Comparison of ENCODE assay signal across 11 cellular contexts in genomic region chr17:80755650-80756405, GRCh38.
DNase-seq lines count a peak whose midpoint lies in the region; TF ChIP-seq lines count a peak whose summit lies in the region.
"Had no signal": no experiment of that assay in that cellular context is flagged by ENCODE, and none has a peak within 500 bp of the region (broad histone marks: within the 10 kb centered on the region; RNA-seq: fewer than 3 reads in every experiment).

No MANE protein-coding gene starts in this region.

- peaks cover 2% of the 10 kb centered on the region for H3K9me3 ChIP-seq in trophoblast cell (ENCODE audit: insufficient read depth, low read depth, low read length)
- H3K9me3 ChIP-seq: heart right ventricle had no signal

- intact Hi-C loops in activated CD4-positive, alpha-beta memory T cell treated with anti-CD3 and anti-CD28 coated beads for 36 hours (cut with micrococcal nuclease) = no loop called here

- H3K4me2 ChIP-seq in KMS-11 (no peak overlapping the region), trophoblast cell (ENCODE audit: low read length) (no peak overlapping the region)

- H2BK120ac ChIP-seq in trophoblast cell (ENCODE audit: insufficient read depth, low read length, poor library complexity) = no peak overlapping the region

- H3K4me3 ChIP-seq in KMS-11 (IDR thresholded peaks at IDR 0.05; ENCODE audit: insufficient read depth, low read depth, low read length) (no peak overlapping the region), astrocyte of the cerebellum (ENCODE audit: low read depth, low read length) (no peak overlapping the region), trophoblast cell (ENCODE audit: low read depth, low read length) (no peak overlapping the region)
- H3K4me3 ChIP-seq: heart right ventricle had no signal

- H3K4me1 ChIP-seq in KMS-11 (ENCODE audit: low read depth, poor library complexity, severe bottlenecking) (no peaks in the 10 kb centered on the region), trophoblast cell (ENCODE audit: control insufficient read depth in 1 of 2, insufficient read depth in 2 of 2, low read length in 2 of 2) (peaks cover 26 to 30% of the 10 kb centered on the region in 2 experiments)

- no peak overlapping the region for H3K4ac ChIP-seq in trophoblast cell (ENCODE audit: low read depth, low read length)

- peak overlapping the region; percentile 37 for H3K27ac Mint-ChIP-seq in activated CD4-positive, alpha-beta memory T cell treated with anti-CD3 and anti-CD28 coated beads, Interleukin-2, amount 10 ng/mL, durations not matched to agents 7 days and 5 days
- no peak overlapping the region for H3K27ac Mint-ChIP-seq in activated CD4-positive, alpha-beta memory T cell treated with anti-CD3 and anti-CD28 coated beads for 36 hours
- H3K27ac Mint-ChIP-seq: activated B cell treated with CpG ODN at 0.5 μM for 24 hours had no signal

- no peaks in the 10 kb centered on the region for H4K20me1 ChIP-seq in KMS-11 (ENCODE audit: insufficient read depth)

- H3K4me3 Mint-ChIP-seq in activated CD4-positive, alpha-beta memory T cell treated with anti-CD3 and anti-CD28 coated beads, Interleukin-2, amount 10 ng/mL, durations not matched to agents 7 days and 5 days = no peak overlapping the region
- H3K4me3 Mint-ChIP-seq in activated CD4-positive, alpha-beta memory T cell treated with anti-CD3 and anti-CD28 coated beads for 36 hours = no peak overlapping the region
- H3K4me3 Mint-ChIP-seq: activated B cell treated with CpG ODN at 0.5 μM for 24 hours had no signal

- no peak overlapping the region for H3K27ac ChIP-seq in KMS-11
- no peak overlapping the region for H3K27ac ChIP-seq in trophoblast cell (ENCODE audit: low read depth, low read length)
- H3K27ac ChIP-seq: heart right ventricle had no signal

- in situ Hi-C loops in astrocyte of the cerebellum (cut with HindIII; ENCODE audit: low sequenced_read_pairs) = no loop called here

- H3K36me3 ChIP-seq in KMS-11 (ENCODE audit: insufficient read depth) = no peaks in the 10 kb centered on the region
- peaks cover 0 to 5% of the 10 kb centered on the region in 2 experiments for H3K36me3 ChIP-seq in trophoblast cell (ENCODE audit: control insufficient read depth in 1 of 2, insufficient read depth in 2 of 2, low read length in 2 of 2)

- no peaks in the 10 kb centered on the region for H3K79me2 ChIP-seq in KMS-11 (ENCODE audit: insufficient read depth, low read depth)
- no peaks in the 10 kb centered on the region for H3K79me2 ChIP-seq in trophoblast cell (ENCODE audit: control insufficient read depth, insufficient read depth, low read length, poor library complexity)

- peaks cover 66% of the 10 kb centered on the region for H3K36me3 Mint-ChIP-seq in activated CD4-positive, alpha-beta memory T cell treated with anti-CD3 and anti-CD28 coated beads, Interleukin-2, amount 10 ng/mL, durations not matched to agents 7 days and 5 days (ENCODE audit: low read depth)
- H3K36me3 Mint-ChIP-seq in activated CD4-positive, alpha-beta memory T cell treated with anti-CD3 and anti-CD28 coated beads for 36 hours = peaks cover 27% of the 10 kb centered on the region

- no peak overlapping the region for H4K91ac ChIP-seq in trophoblast cell (ENCODE audit: low read depth, low read length)

- no peak overlapping the region for H4K12ac ChIP-seq in trophoblast cell (ENCODE audit: low read depth, low read length)

- no peaks in the 10 kb centered on the region for H3K27me3 Mint-ChIP-seq in activated CD4-positive, alpha-beta memory T cell treated with anti-CD3 and anti-CD28 coated beads, Interleukin-2, amount 10 ng/mL, durations not matched to agents 7 days and 5 days
- H3K27me3 Mint-ChIP-seq in activated CD4-positive, alpha-beta memory T cell treated with anti-CD3 and anti-CD28 coated beads for 36 hours = no peaks in the 10 kb centered on the region
- H3K27me3 Mint-ChIP-seq: activated B cell treated with CpG ODN at 0.5 μM for 24 hours had no signal

- H2BK5ac ChIP-seq in trophoblast cell (ENCODE audit: low read depth, low read length, poor library complexity) = no peak overlapping the region

- H3K14ac ChIP-seq in trophoblast cell (ENCODE audit: low read length) = no peak overlapping the region

- POLR2A ChIA-PET in activated CD4-positive, alpha-beta memory T cell treated with anti-CD3 and anti-CD28 coated beads, Interleukin-2, amount 10 ng/mL, durations not matched to agents 7 days and 5 days (lab: Charles Lee) = interaction anchor here (0.6 to 1.6 kb wide), 4 partner anchors 10 to 621 kb away, joined by 3 to 4 read pairs (median 3); no protein-coding TSS in a partner anchor
- POLR2A ChIA-PET in activated CD4-positive, alpha-beta memory T cell treated with anti-CD3 and anti-CD28 coated beads for 36 hours (lab: Charles Lee) = no interaction called here

- H3K79me1 ChIP-seq in trophoblast cell (ENCODE audit: low read length) = peaks cover 11% of the 10 kb centered on the region

- H2AK5ac ChIP-seq in trophoblast cell (ENCODE audit: low read length) = no peak overlapping the region

- H2BK12ac ChIP-seq in trophoblast cell (ENCODE audit: low read length) = no peak overlapping the region

- H3K9me3 Mint-ChIP-seq in activated CD4-positive, alpha-beta memory T cell treated with anti-CD3 and anti-CD28 coated beads, Interleukin-2, amount 10 ng/mL, durations not matched to agents 7 days and 5 days = no peaks in the 10 kb centered on the region
- H3K9me3 Mint-ChIP-seq in activated CD4-positive, alpha-beta memory T cell treated with anti-CD3 and anti-CD28 coated beads for 36 hours = no peaks in the 10 kb centered on the region
- H3K9me3 Mint-ChIP-seq: activated B cell treated with CpG ODN at 0.5 μM for 24 hours had no signal

- DNase-seq in activated CD4-positive, alpha-beta memory T cell treated with anti-CD3 and anti-CD28 coated beads, Interleukin-2, amount 10 ng/mL, durations not matched to agents 7 days and 5 days = no peak
- DNase-seq in activated CD4-positive, alpha-beta memory T cell treated with anti-CD3 and anti-CD28 coated beads for 36 hours = no peak
- DNase-seq in astrocyte of the cerebellum (ENCODE audit: low read depth) (no peak), trophoblast cell (no peak), DMS 273 (lab: John Stamatoyannopoulos, UW; ENCODE audit: unreplicated experiment) (no peak), HCEC 1CT (no peak)
- DNase-seq in stimulated activated CD4-positive, alpha-beta T cell treated with anti-CD3 and anti-CD28 coated beads, Interleukin-15, amount 100 ng/mL, for 24 hours = no peak
- DNase-seq: activated B cell treated with CpG ODN at 0.5 μM for 24 hours, C1 segment of cervical spinal cord, heart right ventricle had no signal

- H3K4me1 Mint-ChIP-seq in activated CD4-positive, alpha-beta memory T cell treated with anti-CD3 and anti-CD28 coated beads, Interleukin-2, amount 10 ng/mL, durations not matched to agents 7 days and 5 days = peaks cover 59% of the 10 kb centered on the region
- peaks cover 37% of the 10 kb centered on the region for H3K4me1 Mint-ChIP-seq in activated CD4-positive, alpha-beta memory T cell treated with anti-CD3 and anti-CD28 coated beads for 36 hours (ENCODE audit: low read depth)

- CTCF ChIA-PET in activated CD4-positive, alpha-beta memory T cell treated with anti-CD3 and anti-CD28 coated beads, Interleukin-2, amount 10 ng/mL, durations not matched to agents 7 days and 5 days (lab: Charles Lee) = interaction anchor here (0.7 to 1.5 kb wide), 6 partner anchors 25 to 150 kb away, joined by 3 to 4 read pairs (median 4); no protein-coding TSS in a partner anchor
- CTCF ChIA-PET in activated CD4-positive, alpha-beta memory T cell treated with anti-CD3 and anti-CD28 coated beads for 36 hours (lab: Charles Lee) = interaction anchor here (0.8 kb wide), 2 partner anchors 57 to 143 kb away, joined by 4 read pairs; no protein-coding TSS in a partner anchor

- no peak overlapping the region for H3K18ac ChIP-seq in trophoblast cell (ENCODE audit: low read length)

- no peak overlapping the region for H2AFZ ChIP-seq in KMS-11 (ENCODE audit: low read depth)
- H2AFZ ChIP-seq in trophoblast cell (ENCODE audit: insufficient read depth, low read length, poor library complexity) = no peak overlapping the region

- no peak overlapping the region for H4K8ac ChIP-seq in trophoblast cell (ENCODE audit: low read depth, low read length)

- peak; percentile 40; the same call in 1 of the 2 replicates for TF ChIP-seq CTCF in KMS-11 (conservative IDR thresholded peaks at IDR 0.05; ENCODE audit: low read depth, low read length)
- peak; percentile 18 for TF ChIP-seq CTCF in astrocyte of the cerebellum (IDR thresholded peaks at IDR 0.05; ENCODE audit: low read depth, low read length, missing control alignments)

- peak overlapping the region; percentile 41 for H3K23ac ChIP-seq in trophoblast cell (ENCODE audit: low read length)

- no peak overlapping the region for H3K9ac ChIP-seq in KMS-11
- H3K9ac ChIP-seq in trophoblast cell (ENCODE audit: low read length) = no peak overlapping the region

- no CpG with 5 or more reads among the region's 5 CpGs for WGBS in trophoblast cell (ENCODE audit: extremely low coverage, insufficient coverage, insufficient read length)

- H3K27me3 ChIP-seq in KMS-11 (ENCODE audit: insufficient read depth, low read depth) = no peaks in the 10 kb centered on the region
- H3K27me3 ChIP-seq in trophoblast cell (ENCODE audit: insufficient read depth, low read length) = no peaks in the 10 kb centered on the region
- H3K27me3 ChIP-seq: heart right ventricle had no signal
